In the genomic region with DNA sequence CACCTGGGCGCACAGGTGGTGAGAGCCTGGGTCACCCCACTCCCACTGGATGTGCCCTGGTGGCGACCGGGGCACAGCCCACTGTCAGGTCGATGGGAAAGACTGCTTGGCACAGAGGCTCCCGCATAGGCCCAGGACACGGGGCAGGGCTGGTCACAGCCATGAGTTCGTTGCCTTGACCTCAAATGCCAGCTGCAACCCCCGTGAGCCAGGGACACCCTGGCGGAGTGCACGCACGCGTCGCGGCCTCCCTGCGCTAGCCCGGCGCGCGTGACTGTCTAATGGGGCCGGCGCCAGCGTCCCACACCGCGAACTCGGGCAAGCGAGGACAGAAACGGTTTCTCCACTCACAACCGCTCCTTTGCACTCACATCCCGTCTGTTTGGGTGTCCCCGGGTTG, we compare ENCODE assay signal across 2 cellular contexts.
TF ChIP-seq lines count a peak whose summit lies in the region.

No MANE protein-coding gene starts in this region.

TF ChIP-seq in GM23338, 12 proteins besides CTCF, POLR2A, EP300 and RAD21 (continued from another document):
- TF ChIP-seq, protein P1, sequence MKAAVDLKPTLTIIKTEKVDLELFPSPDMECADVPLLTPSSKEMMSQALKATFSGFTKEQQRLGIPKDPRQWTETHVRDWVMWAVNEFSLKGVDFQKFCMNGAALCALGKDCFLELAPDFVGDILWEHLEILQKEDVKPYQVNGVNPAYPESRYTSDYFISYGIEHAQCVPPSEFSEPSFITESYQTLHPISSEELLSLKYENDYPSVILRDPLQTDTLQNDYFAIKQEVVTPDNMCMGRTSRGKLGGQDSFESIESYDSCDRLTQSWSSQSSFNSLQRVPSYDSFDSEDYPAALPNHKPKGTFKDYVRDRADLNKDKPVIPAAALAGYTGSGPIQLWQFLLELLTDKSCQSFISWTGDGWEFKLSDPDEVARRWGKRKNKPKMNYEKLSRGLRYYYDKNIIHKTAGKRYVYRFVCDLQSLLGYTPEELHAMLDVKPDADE (IDR thresholded peaks at IDR 0.05): no peak
- TF ChIP-seq POLR2AphosphoS5 (IDR thresholded peaks at IDR 0.05; ENCODE audit: low read depth) (no peak), JUNB (IDR thresholded peaks at IDR 0.05; ENCODE audit: unreplicated experiment) (no peak), CREB1 (CRISPR knock-in tag; IDR thresholded peaks at IDR 0.05; ENCODE audit: low read depth) (no peak), EZH2 (IDR thresholded peaks at IDR 0.05; ENCODE audit: low read depth, unreplicated experiment) (no peak)
- TF ChIP-seq, protein P2, sequence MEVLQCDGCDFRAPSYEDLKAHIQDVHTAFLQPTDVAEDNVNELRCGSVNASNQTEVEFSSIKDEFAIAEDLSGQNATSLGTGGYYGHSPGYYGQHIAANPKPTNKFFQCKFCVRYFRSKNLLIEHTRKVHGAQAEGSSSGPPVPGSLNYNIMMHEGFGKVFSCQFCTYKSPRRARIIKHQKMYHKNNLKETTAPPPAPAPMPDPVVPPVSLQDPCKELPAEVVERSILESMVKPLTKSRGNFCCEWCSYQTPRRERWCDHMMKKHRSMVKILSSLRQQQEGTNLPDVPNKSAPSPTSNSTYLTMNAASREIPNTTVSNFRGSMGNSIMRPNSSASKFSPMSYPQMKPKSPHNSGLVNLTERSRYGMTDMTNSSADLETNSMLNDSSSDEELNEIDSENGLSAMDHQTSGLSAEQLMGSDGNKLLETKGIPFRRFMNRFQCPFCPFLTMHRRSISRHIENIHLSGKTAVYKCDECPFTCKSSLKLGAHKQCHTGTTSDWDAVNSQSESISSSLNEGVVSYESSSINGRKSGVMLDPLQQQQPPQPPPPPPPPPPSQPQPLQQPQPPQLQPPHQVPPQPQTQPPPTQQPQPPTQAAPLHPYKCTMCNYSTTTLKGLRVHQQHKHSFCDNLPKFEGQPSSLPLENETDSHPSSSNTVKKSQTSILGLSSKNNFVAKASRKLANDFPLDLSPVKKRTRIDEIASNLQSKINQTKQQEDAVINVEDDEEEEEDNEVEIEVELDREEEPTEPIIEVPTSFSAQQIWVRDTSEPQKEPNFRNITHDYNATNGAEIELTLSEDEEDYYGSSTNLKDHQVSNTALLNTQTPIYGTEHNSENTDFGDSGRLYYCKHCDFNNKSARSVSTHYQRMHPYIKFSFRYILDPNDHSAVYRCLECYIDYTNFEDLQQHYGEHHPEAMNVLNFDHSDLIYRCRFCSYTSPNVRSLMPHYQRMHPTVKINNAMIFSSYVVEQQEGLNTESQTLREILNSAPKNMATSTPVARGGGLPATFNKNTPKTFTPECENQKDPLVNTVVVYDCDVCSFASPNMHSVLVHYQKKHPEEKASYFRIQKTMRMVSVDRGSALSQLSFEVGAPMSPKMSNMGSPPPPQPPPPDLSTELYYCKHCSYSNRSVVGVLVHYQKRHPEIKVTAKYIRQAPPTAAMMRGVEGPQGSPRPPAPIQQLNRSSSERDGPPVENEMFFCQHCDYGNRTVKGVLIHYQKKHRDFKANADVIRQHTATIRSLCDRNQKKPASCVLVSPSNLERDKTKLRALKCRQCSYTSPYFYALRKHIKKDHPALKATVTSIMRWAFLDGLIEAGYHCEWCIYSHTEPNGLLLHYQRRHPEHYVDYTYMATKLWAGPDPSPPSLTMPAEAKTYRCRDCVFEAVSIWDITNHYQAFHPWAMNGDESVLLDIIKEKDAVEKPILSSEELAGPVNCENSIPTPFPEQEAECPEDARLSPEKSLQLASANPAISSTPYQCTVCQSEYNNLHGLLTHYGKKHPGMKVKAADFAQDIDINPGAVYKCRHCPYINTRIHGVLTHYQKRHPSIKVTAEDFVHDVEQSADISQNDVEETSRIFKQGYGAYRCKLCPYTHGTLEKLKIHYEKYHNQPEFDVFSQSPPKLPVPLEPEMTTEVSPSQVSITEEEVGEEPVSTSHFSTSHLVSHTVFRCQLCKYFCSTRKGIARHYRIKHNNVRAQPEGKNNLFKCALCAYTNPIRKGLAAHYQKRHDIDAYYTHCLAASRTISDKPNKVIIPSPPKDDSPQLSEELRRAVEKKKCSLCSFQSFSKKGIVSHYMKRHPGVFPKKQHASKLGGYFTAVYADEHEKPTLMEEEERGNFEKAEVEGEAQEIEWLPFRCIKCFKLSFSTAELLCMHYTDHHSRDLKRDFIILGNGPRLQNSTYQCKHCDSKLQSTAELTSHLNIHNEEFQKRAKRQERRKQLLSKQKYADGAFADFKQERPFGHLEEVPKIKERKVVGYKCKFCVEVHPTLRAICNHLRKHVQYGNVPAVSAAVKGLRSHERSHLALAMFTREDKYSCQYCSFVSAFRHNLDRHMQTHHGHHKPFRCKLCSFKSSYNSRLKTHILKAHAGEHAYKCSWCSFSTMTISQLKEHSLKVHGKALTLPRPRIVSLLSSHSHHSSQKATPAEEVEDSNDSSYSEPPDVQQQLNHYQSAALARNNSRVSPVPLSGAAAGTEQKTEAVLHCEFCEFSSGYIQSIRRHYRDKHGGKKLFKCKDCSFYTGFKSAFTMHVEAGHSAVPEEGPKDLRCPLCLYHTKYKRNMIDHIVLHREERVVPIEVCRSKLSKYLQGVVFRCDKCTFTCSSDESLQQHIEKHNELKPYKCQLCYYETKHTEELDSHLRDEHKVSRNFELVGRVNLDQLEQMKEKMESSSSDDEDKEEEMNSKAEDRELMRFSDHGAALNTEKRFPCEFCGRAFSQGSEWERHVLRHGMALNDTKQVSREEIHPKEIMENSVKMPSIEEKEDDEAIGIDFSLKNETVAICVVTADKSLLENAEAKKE (CRISPR knock-in tag; IDR thresholded peaks at IDR 0.05): no peak
- TF ChIP-seq, protein P3, sequence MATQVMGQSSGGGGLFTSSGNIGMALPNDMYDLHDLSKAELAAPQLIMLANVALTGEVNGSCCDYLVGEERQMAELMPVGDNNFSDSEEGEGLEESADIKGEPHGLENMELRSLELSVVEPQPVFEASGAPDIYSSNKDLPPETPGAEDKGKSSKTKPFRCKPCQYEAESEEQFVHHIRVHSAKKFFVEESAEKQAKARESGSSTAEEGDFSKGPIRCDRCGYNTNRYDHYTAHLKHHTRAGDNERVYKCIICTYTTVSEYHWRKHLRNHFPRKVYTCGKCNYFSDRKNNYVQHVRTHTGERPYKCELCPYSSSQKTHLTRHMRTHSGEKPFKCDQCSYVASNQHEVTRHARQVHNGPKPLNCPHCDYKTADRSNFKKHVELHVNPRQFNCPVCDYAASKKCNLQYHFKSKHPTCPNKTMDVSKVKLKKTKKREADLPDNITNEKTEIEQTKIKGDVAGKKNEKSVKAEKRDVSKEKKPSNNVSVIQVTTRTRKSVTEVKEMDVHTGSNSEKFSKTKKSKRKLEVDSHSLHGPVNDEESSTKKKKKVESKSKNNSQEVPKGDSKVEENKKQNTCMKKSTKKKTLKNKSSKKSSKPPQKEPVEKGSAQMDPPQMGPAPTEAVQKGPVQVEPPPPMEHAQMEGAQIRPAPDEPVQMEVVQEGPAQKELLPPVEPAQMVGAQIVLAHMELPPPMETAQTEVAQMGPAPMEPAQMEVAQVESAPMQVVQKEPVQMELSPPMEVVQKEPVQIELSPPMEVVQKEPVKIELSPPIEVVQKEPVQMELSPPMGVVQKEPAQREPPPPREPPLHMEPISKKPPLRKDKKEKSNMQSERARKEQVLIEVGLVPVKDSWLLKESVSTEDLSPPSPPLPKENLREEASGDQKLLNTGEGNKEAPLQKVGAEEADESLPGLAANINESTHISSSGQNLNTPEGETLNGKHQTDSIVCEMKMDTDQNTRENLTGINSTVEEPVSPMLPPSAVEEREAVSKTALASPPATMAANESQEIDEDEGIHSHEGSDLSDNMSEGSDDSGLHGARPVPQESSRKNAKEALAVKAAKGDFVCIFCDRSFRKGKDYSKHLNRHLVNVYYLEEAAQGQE (IDR thresholded peaks at IDR 0.05; ENCODE audit: unreplicated experiment): no peak
TF ChIP-seq in GM23338: peak in this region for 0.

TF ChIP-seq in GM12878, 131 proteins besides CTCF, POLR2A, EP300 and RAD21 (continued from another document):
- TF ChIP-seq, protein P4, sequence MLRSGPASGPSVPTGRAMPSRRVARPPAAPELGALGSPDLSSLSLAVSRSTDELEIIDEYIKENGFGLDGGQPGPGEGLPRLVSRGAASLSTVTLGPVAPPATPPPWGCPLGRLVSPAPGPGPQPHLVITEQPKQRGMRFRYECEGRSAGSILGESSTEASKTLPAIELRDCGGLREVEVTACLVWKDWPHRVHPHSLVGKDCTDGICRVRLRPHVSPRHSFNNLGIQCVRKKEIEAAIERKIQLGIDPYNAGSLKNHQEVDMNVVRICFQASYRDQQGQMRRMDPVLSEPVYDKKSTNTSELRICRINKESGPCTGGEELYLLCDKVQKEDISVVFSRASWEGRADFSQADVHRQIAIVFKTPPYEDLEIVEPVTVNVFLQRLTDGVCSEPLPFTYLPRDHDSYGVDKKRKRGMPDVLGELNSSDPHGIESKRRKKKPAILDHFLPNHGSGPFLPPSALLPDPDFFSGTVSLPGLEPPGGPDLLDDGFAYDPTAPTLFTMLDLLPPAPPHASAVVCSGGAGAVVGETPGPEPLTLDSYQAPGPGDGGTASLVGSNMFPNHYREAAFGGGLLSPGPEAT (IDR thresholded peaks at IDR 0.05; ENCODE audit: low read depth): no peak
